33 cellular contexts compared by ENCODE assay signal in genomic region chr6:144546807-144547206, GRCh38.
"Had no signal": no experiment of that assay in that cellular context is flagged by ENCODE, and none has a peak within 500 bp of the region (broad histone marks: within the 10 kb centered on the region; RNA-seq: fewer than 3 reads in every experiment).

No MANE protein-coding gene starts in this region.

- H3K4me1 Mint-ChIP-seq: activated naive CD4-positive, alpha-beta T cell treated with anti-CD3 and anti-CD28 coated beads, Interleukin-2, amount 50 U/mL, for 24 hours had no signal

- H3K4me1 ChIP-seq: body of pancreas, breast epithelium had no signal

- ATAC-seq: activated CD4-positive, CD25-positive, alpha-beta regulatory T cell treated with anti-CD3 and anti-CD28 coated beads, Interleukin-2, amount 50 U/mL, for 24 hours; activated CD8-positive, alpha-beta memory T cell treated with anti-CD3 and anti-CD28 coated beads, Interleukin-2, amount 10 ng/mL, durations not matched to agents 7 days and 5 days; activated T-cell treated with anti-CD3 and anti-CD28 coated beads, Interleukin-2, amount 50 U/mL, for 72 hours; activated T-helper 17 cell treated with anti-CD3 and anti-CD28 coated beads, Interleukin-2, amount 50 U/mL, for 72 hours; body of pancreas; WTC11 had no signal

- H3K27ac ChIP-seq: adrenal gland, body of pancreas, breast epithelium, PC-9 had no signal

- DNase-seq: activated CD4-positive, alpha-beta memory T cell treated with anti-CD3 and anti-CD28 coated beads, Interleukin-2, amount 10 ng/mL, durations not matched to agents 7 days and 5 days; activated CD4-positive, alpha-beta T cell treated with anti-CD3 and anti-CD28 coated beads for 4 hours; activated CD8-positive, alpha-beta memory T cell treated with anti-CD3 and anti-CD28 coated beads for 24 hours; activated CD8-positive, alpha-beta memory T cell treated with anti-CD3 and anti-CD28 coated beads, Interleukin-2, amount 10 ng/mL, durations not matched to agents 7 days and 5 days; activated CD8-positive, alpha-beta memory T cell treated with anti-CD3 and anti-CD28 coated beads, Interleukin-2, amount 50 U/mL, for 48 hours; activated effector memory CD4-positive, alpha-beta T cell treated with anti-CD3 and anti-CD28 coated beads, Interleukin-2, amount 50 U/mL, for 16 hours; activated naive CD4-positive, alpha-beta T cell treated with Interleukin-2 at 50 U/mL for 16 hours; activated T-cell treated with anti-CD3 and anti-CD28 coated beads, Interleukin-2, amount 50 U/mL, for 72 hours; adrenal gland; body of pancreas; Kasumi-1; KG1; NCI-H1105; NCI-H1417 treated with DMSO at 0.1 percent for 48 hours; NCI-H187 treated with DMSO at 0.1 percent for 48 hours; NCI-H2081; NCI-H2171 treated with DMSO at 0.1 percent for 48 hours; NCI-H2227 treated with DMSO at 0.1 percent for 48 hours; NCI-H446; NCI-H524 treated with DMSO at 0.1 percent for 48 hours; PC-9; Right ventricle myocardium superior; SW 1271; T-helper 1 cell; T-helper 2 cell; T-helper 9 cell had no signal

- H3K27ac Mint-ChIP-seq: activated CD4-positive, alpha-beta memory T cell treated with anti-CD3 and anti-CD28 coated beads, Interleukin-2, amount 10 ng/mL, durations not matched to agents 7 days and 5 days; activated CD8-positive, alpha-beta memory T cell treated with anti-CD3 and anti-CD28 coated beads, Interleukin-2, amount 10 ng/mL, durations not matched to agents 7 days and 5 days; activated naive CD4-positive, alpha-beta T cell treated with anti-CD3 and anti-CD28 coated beads, Interleukin-2, amount 50 U/mL, for 24 hours; activated T-cell treated with anti-CD3 and anti-CD28 coated beads, Interleukin-2, amount 50 U/mL, for 72 hours; activated T-helper 17 cell treated with anti-CD3 and anti-CD28 coated beads, Interleukin-2, amount 50 U/mL, for 72 hours; IgD-negative memory B cell; WTC11 had no signal

- H3K27me3 Mint-ChIP-seq: activated CD4-positive, alpha-beta memory T cell treated with anti-CD3 and anti-CD28 coated beads, Interleukin-2, amount 10 ng/mL, durations not matched to agents 7 days and 5 days; activated CD8-positive, alpha-beta memory T cell treated with anti-CD3 and anti-CD28 coated beads, Interleukin-2, amount 10 ng/mL, durations not matched to agents 7 days and 5 days; activated naive CD4-positive, alpha-beta T cell treated with anti-CD3 and anti-CD28 coated beads, Interleukin-2, amount 50 U/mL, for 24 hours; activated T-helper 17 cell treated with anti-CD3 and anti-CD28 coated beads, Interleukin-2, amount 50 U/mL, for 72 hours; IgD-negative memory B cell had no signal

- H3K4me3 Mint-ChIP-seq: activated CD4-positive, alpha-beta memory T cell treated with anti-CD3 and anti-CD28 coated beads, Interleukin-2, amount 10 ng/mL, durations not matched to agents 7 days and 5 days; activated CD8-positive, alpha-beta memory T cell treated with anti-CD3 and anti-CD28 coated beads, Interleukin-2, amount 10 ng/mL, durations not matched to agents 7 days and 5 days; activated naive CD4-positive, alpha-beta T cell treated with anti-CD3 and anti-CD28 coated beads, Interleukin-2, amount 50 U/mL, for 24 hours; activated T-cell treated with anti-CD3 and anti-CD28 coated beads, Interleukin-2, amount 50 U/mL, for 72 hours; activated T-helper 17 cell treated with anti-CD3 and anti-CD28 coated beads, Interleukin-2, amount 50 U/mL, for 72 hours; IgD-negative memory B cell; WTC11 had no signal

- H3K36me3 ChIP-seq: breast epithelium had no signal

- H3K4me3 ChIP-seq: adrenal gland, body of pancreas, breast epithelium, MG63, PC-9 had no signal

- H3K9me3 Mint-ChIP-seq: activated naive CD4-positive, alpha-beta T cell treated with anti-CD3 and anti-CD28 coated beads, Interleukin-2, amount 50 U/mL, for 24 hours; IgD-negative memory B cell; WTC11 had no signal

- H3K27me3 ChIP-seq: adrenal gland, body of pancreas, breast epithelium, MG63 had no signal

- H2AFZ ChIP-seq: PC-9 had no signal

- H3K4me2 ChIP-seq: PC-9 had no signal

- H3K9me3 ChIP-seq: adrenal gland, body of pancreas, breast epithelium, MG63 had no signal
